18 cellular contexts compared by ENCODE assay signal in genomic region chr10:3963191-3963673, GRCh38.
DNase-seq lines count a peak whose midpoint lies in the region; ATAC-seq, FAIRE-seq and TF ChIP-seq lines count a peak whose summit lies in the region.
"Had no signal": no experiment of that assay in that cellular context is flagged by ENCODE, and none has a peak within 500 bp of the region (broad histone marks: within the 10 kb centered on the region; RNA-seq: fewer than 3 reads in every experiment).

No MANE protein-coding gene starts in this region.

- peak; percentile 39 to 70 for ATAC-seq in activated naive CD4-positive, alpha-beta T cell treated with anti-CD3 and anti-CD28 coated beads, Interleukin-2, amount 50 U/mL, for 72 hours
- ATAC-seq in HG03097 (IDR thresholded peaks at IDR 0.05; ENCODE audit: low FRiP score, unreplicated experiment) (no peak), HG03139 (IDR thresholded peaks at IDR 0.05; ENCODE audit: unreplicated experiment) (no peak)
- ATAC-seq: heart left ventricle had no signal

- no peak overlapping the region for H3K4me2 ChIP-seq in endothelial cell of umbilical vein (ENCODE audit: insufficient read depth, low read length)
- H3K4me2 ChIP-seq: BLaER1 treated with 17β-estradiol and CSF1 and Interleukin-3, amounts not matched to agents 10 nM and 100 nM had no signal

- H3K36me3 Mint-ChIP-seq in activated naive CD4-positive, alpha-beta T cell treated with anti-CD3 and anti-CD28 coated beads, Interleukin-2, amount 50 U/mL, for 72 hours: peaks cover 0 to 7% of the 10 kb centered on the region in 2 donors
- H3K36me3 Mint-ChIP-seq in activated naive CD4-positive, alpha-beta T cell treated with anti-CD3 and anti-CD28 coated beads for 36 hours (ENCODE audit: low read depth): no peaks in the 10 kb centered on the region
- H3K36me3 Mint-ChIP-seq: activated naive CD8-positive, alpha-beta T cell treated with anti-CD3 and anti-CD28 coated beads for 36 hours had no signal

- no peaks in the 10 kb centered on the region for H3K4me1 ChIP-seq in endothelial cell of umbilical vein (ENCODE audit: control insufficient read depth, extremely low read depth, insufficient read depth, low read length)
- H3K4me1 ChIP-seq in stomach: peaks cover 0 to 14% (median 2%) of the 10 kb centered on the region in 4 donors
- H3K4me1 ChIP-seq: prostate gland, suprapubic skin had no signal

- H3K9me1 ChIP-seq in endothelial cell of umbilical vein (replicated peaks; ENCODE audit: control insufficient read depth, extremely low read depth, insufficient read depth, low read length): no peaks in the 10 kb centered on the region

- BruUV-seq in endothelial cell of umbilical vein (replicated peaks; lab: Mats Ljungman, UMichigan): no TSS peak

- no peak overlapping the region for H3K4me3 Mint-ChIP-seq in activated naive CD4-positive, alpha-beta T cell treated with anti-CD3 and anti-CD28 coated beads for 36 hours
- H3K4me3 Mint-ChIP-seq: activated naive CD8-positive, alpha-beta T cell treated with anti-CD3 and anti-CD28 coated beads for 36 hours had no signal

- H3K27ac Mint-ChIP-seq in activated naive CD4-positive, alpha-beta T cell treated with anti-CD3 and anti-CD28 coated beads, Interleukin-2, amount 50 U/mL, for 72 hours: no peak overlapping the region
- H3K27ac Mint-ChIP-seq in activated naive CD4-positive, alpha-beta T cell treated with anti-CD3 and anti-CD28 coated beads for 36 hours: no peak overlapping the region
- H3K27ac Mint-ChIP-seq: activated naive CD8-positive, alpha-beta T cell treated with anti-CD3 and anti-CD28 coated beads for 36 hours had no signal

- H3K27me3 ChIP-seq in endothelial cell of umbilical vein (ENCODE audit: control insufficient read depth in 2 of 2, insufficient read depth in 2 of 2, low read length in 2 of 2) (no peaks in the 10 kb centered on the region), stomach (no peaks in the 10 kb centered on the region)
- H3K27me3 ChIP-seq: BLaER1 treated with 17β-estradiol and CSF1 and Interleukin-3, amounts not matched to agents 10 nM and 100 nM; heart left ventricle; suprapubic skin had no signal

- H3K4me3 ChIP-seq in endothelial cell of umbilical vein (replicated peaks in 1 of 3; ENCODE audit: insufficient read depth in 1 of 3, low read depth in 1 of 3, low read length in 3 of 3) (no peak overlapping the region), stomach (no peak overlapping the region)
- H3K4me3 ChIP-seq: BLaER1 treated with 17β-estradiol and CSF1 and Interleukin-3, amounts not matched to agents 10 nM and 100 nM; heart left ventricle; prostate gland; suprapubic skin had no signal

- H3K9me3 ChIP-seq in endothelial cell of umbilical vein (replicated peaks; ENCODE audit: control insufficient read depth, insufficient read depth, low read length) (no peaks in the 10 kb centered on the region), stomach (no peaks in the 10 kb centered on the region)
- H3K9me3 ChIP-seq: BLaER1 treated with 17β-estradiol and CSF1 and Interleukin-3, amounts not matched to agents 10 nM and 100 nM; prostate gland; suprapubic skin had no signal

- TF ChIP-seq POLR2A in endothelial cell of umbilical vein (IDR thresholded peaks at IDR 0.05; ENCODE audit: low read depth, low read length) (no peak), stomach (IDR thresholded peaks at IDR 0.05) (no peak)

- no peak overlapping the region for H2AFZ ChIP-seq in endothelial cell of umbilical vein (ENCODE audit: low read depth, low read length)

- H3K27me3 Mint-ChIP-seq in activated naive CD4-positive, alpha-beta T cell treated with anti-CD3 and anti-CD28 coated beads for 36 hours (ENCODE audit: low read depth): no peaks in the 10 kb centered on the region
- H3K27me3 Mint-ChIP-seq: activated naive CD8-positive, alpha-beta T cell treated with anti-CD3 and anti-CD28 coated beads for 36 hours had no signal

- H3K4me1 Mint-ChIP-seq in activated naive CD4-positive, alpha-beta T cell treated with anti-CD3 and anti-CD28 coated beads for 36 hours (ENCODE audit: low read depth): peaks cover 22% of the 10 kb centered on the region

- WGBS in stomach, 5 donors: 24 to 41% (median 35%) methylated on average over 4 of the region's 4 CpGs

- intact Hi-C loops in activated naive CD4-positive, alpha-beta T cell treated with anti-CD3 and anti-CD28 coated beads for 36 hours (cut with micrococcal nuclease): no loop called here
- intact Hi-C loops in endothelial cell of umbilical vein (cut with micrococcal nuclease) (no loop called here), stomach (cut with DNase I; ENCODE audit: low total_unique reads) (no loop called here)

- H4K20me1 ChIP-seq in endothelial cell of umbilical vein (replicated peaks; ENCODE audit: control insufficient read depth, extremely low read depth, insufficient read depth, low read length): no peaks in the 10 kb centered on the region
- H4K20me1 ChIP-seq: BLaER1 treated with 17β-estradiol and CSF1 and Interleukin-3, amounts not matched to agents 10 nM and 100 nM had no signal

- H3K9me3 Mint-ChIP-seq in activated naive CD4-positive, alpha-beta T cell treated with anti-CD3 and anti-CD28 coated beads, Interleukin-2, amount 50 U/mL, for 72 hours: peaks cover 0 to 5% of the 10 kb centered on the region in 2 donors
- no peaks in the 10 kb centered on the region for H3K9me3 Mint-ChIP-seq in activated naive CD4-positive, alpha-beta T cell treated with anti-CD3 and anti-CD28 coated beads for 36 hours

- POLR2A ChIA-PET in endothelial cell of umbilical vein (lab: Charles Lee): interaction anchor here (0.6 kb wide), 1 partner anchor 130 kb away, joined by 3 read pairs; no protein-coding TSS in a partner anchor

- dilution Hi-C loops in endothelial cell of umbilical vein (cut with MboI; ENCODE audit: extremely low pct_ligation_motif_present, low sequenced_read_pairs): no loop called here

- CTCF ChIA-PET in activated naive CD4-positive, alpha-beta T cell treated with anti-CD3 and anti-CD28 coated beads for 36 hours (lab: Charles Lee): no interaction called here
- CTCF ChIA-PET in endothelial cell of umbilical vein (lab: Charles Lee): no interaction called here

- no peak for DNase-seq in activated naive CD4-positive, alpha-beta T cell treated with anti-CD3 and anti-CD28 coated beads, Interleukin-2, amount 50 U/mL, for 72 hours (ENCODE audit: low spot score in 2 of 2)
- DNase-seq in activated naive CD4-positive, alpha-beta T cell treated with anti-CD3 and anti-CD28 coated beads for 36 hours: no peak
- DNase-seq in NCI-H2196 (lab: John Stamatoyannopoulos, UW; ENCODE audit: unreplicated experiment) (peak; percentile 36), endothelial cell of umbilical vein (ENCODE audit: low read depth, low spot score) (peak; percentile 46), stomach (no peak), NCI-H510A treated with DMSO at 0.1 percent for 48 hours (lab: John Stamatoyannopoulos, UW) (no peak)
- DNase-seq: activated naive CD8-positive, alpha-beta T cell treated with anti-CD3 and anti-CD28 coated beads for 36 hours; heart left ventricle; KG1; kidney glomerular epithelial cell; NCI-H1436; NCI-H748 treated with DMSO at 0.1 percent for 48 hours; SHP77 treated with DMSO at 0.1 percent for 48 hours had no signal

- H3K36me3 ChIP-seq in endothelial cell of umbilical vein (ENCODE audit: control insufficient read depth in 2 of 2, extremely low read depth in 1 of 2, insufficient read depth in 2 of 2, low read length in 2 of 2) (no peaks in the 10 kb centered on the region), stomach (no peaks in the 10 kb centered on the region)
- H3K36me3 ChIP-seq: BLaER1 treated with 17β-estradiol and CSF1 and Interleukin-3, amounts not matched to agents 10 nM and 100 nM; heart left ventricle; prostate gland; suprapubic skin had no signal

- no peaks in the 10 kb centered on the region for H3K79me2 ChIP-seq in endothelial cell of umbilical vein (ENCODE audit: control insufficient read depth, insufficient read depth, low read length)

- no peak for FAIRE-seq in endothelial cell of umbilical vein (lab: Jason Lieb, UNC)

- no peak overlapping the region for H3K27ac ChIP-seq in endothelial cell of umbilical vein (ENCODE audit: insufficient read depth, low read depth, low read length)
- peak overlapping the region; percentile 56 to 81 (median 69) for H3K27ac ChIP-seq in stomach
- H3K27ac ChIP-seq: BLaER1 treated with 17β-estradiol and CSF1 and Interleukin-3, amounts not matched to agents 10 nM and 100 nM; heart left ventricle; prostate gland; suprapubic skin had no signal

- no peak overlapping the region for H3K9ac ChIP-seq in endothelial cell of umbilical vein (replicated peaks; ENCODE audit: extremely low read depth, insufficient read depth, low read length)
- H3K9ac ChIP-seq: BLaER1 treated with 17β-estradiol and CSF1 and Interleukin-3, amounts not matched to agents 10 nM and 100 nM had no signal

- TF ChIP-seq EP300 in stomach (IDR thresholded peaks at IDR 0.05): no peak

- no peak for TF ChIP-seq CTCF in endothelial cell of umbilical vein (IDR thresholded peaks at IDR 0.05; ENCODE audit: extremely low read depth in 1 of 2, insufficient read depth in 1 of 2, low read depth in 1 of 2, low read length in 2 of 2)
- TF ChIP-seq CTCF in stomach (IDR thresholded peaks at IDR 0.05): no peak

TF ChIP-seq in endothelial cell of umbilical vein, 7 proteins besides CTCF, POLR2A, EP300 and RAD21:
- TF ChIP-seq JUN (IDR thresholded peaks at IDR 0.05; ENCODE audit: borderline replicate concordance, insufficient read depth, insufficient read length, low read depth) (no peak), EZH2 (IDR thresholded peaks at IDR 0.05; ENCODE audit: borderline replicate concordance, low read depth, low read length, severe bottlenecking) (no peak), MYC (IDR thresholded peaks at IDR 0.05; ENCODE audit: low read depth, low read length) (no peak), MAX (IDR thresholded peaks at IDR 0.05; ENCODE audit: insufficient read depth, insufficient read length) (no peak), GATA2 (IDR thresholded peaks at IDR 0.05; ENCODE audit: insufficient read depth, insufficient read length, low read depth, low read length) (no peak), FOS (IDR thresholded peaks at IDR 0.05; ENCODE audit: borderline replicate concordance, insufficient read depth, low read length) (no peak), POLR2AphosphoS5 (IDR thresholded peaks at IDR 0.05; ENCODE audit: insufficient read depth, low read depth, low read length) (no peak)

Comparison
In these comparisons a context has a peak if more than half of its experiments do, and no peak if none do; other contexts are left out.
1. ATAC-seq: peak in activated naive CD4-positive, alpha-beta T cell treated with anti-CD3 and anti-CD28 coated beads, Interleukin-2, amount 50 U/mL, for 72 hours (2 of 2); none in HG03097 (single experiment) and HG03139 (single experiment).
2. DNase-seq: peak in NCI-H2196 (single experiment) and endothelial cell of umbilical vein (single experiment); none in activated naive CD4-positive, alpha-beta T cell treated with anti-CD3 and anti-CD28 coated beads, Interleukin-2, amount 50 U/mL, for 72 hours (0 of 2), activated naive CD4-positive, alpha-beta T cell treated with anti-CD3 and anti-CD28 coated beads for 36 hours (single experiment), stomach (single experiment) and NCI-H510A treated with DMSO at 0.1 percent for 48 hours (single experiment).